In genomic region chr10:49540056-49540455, GRCh38 we compare ENCODE assay signal across 8 cellular contexts. TPM values are rescaled to one million over a fixed set of nuclear protein-coding genes. Genes with fewer than 3 reads are reported as not detected.
DNase-seq lines count a peak whose midpoint lies in the region; ATAC-seq, FAIRE-seq and TF ChIP-seq lines count a peak whose summit lies in the region.
"Not testable (repeated sequence)": the region's sequence is repeated elsewhere in the genome, so short reads cannot be mapped to it uniquely, and the experiment has no call there.

No MANE protein-coding gene starts in this region.

- not testable (repeated sequence) for H3K14ac ChIP-seq in H1 (ENCODE audit: insufficient read length)

- H2BK120ac ChIP-seq in H1 (replicated peaks; ENCODE audit: low read depth, low read length): not testable (repeated sequence)

- H3K9me2 ChIP-seq in HCT116 (ENCODE audit: insufficient read depth); neural cell (ENCODE audit: insufficient read depth, low read length): not testable (repeated sequence)

- not testable (repeated sequence) for H3K36me3 Mint-ChIP-seq in activated naive CD4-positive, alpha-beta T cell treated with anti-CD3 and anti-CD28 coated beads, Interleukin-2, amount 10 ng/mL, durations not matched to agents 7 days and 5 days; immature natural killer cell
- peaks cover 34% of the 10 kb centered on the region for H3K36me3 Mint-ChIP-seq in stimulated activated memory B cell treated with anti-CD40 and anti-IgM and Interleukin-4, amounts not matched to agents 10 μg/mL and 1 μg/mL and 100 μg/mL, for 72 hours

- not testable (repeated sequence) for ATAC-seq in HCT116; RWPE2 (ENCODE audit: low read depth); stimulated activated memory B cell treated with anti-CD40 and anti-IgM and Interleukin-4, amounts not matched to agents 10 μg/mL and 1 μg/mL and 100 μg/mL, for 72 hours

- H3K4me1 ChIP-seq in BLaER1 (peaks cover 29% of the 10 kb centered on the region), HCT116 (ENCODE audit: control insufficient read depth in 1 of 2, insufficient read depth in 2 of 2, low read length in 2 of 2) (peaks cover 10 to 22% of the 10 kb centered on the region in 2 experiments), RWPE2 (ENCODE audit: insufficient read depth, poor library complexity, severe bottlenecking) (peaks cover 27% of the 10 kb centered on the region), H1 (replicated peaks in 1 of 4; ENCODE audit: control insufficient read depth in 3 of 4, insufficient read depth in 4 of 4, low read length in 3 of 4) (peaks cover 3 to 12% (median 8%) of the 10 kb centered on the region in 4 experiments)

- not testable (repeated sequence) for DNase-seq in HCT116 (ENCODE audit: low read depth, low spot score); RWPE2 (ENCODE audit: low spot score); activated naive CD4-positive, alpha-beta T cell treated with anti-CD3 and anti-CD28 coated beads, Interleukin-2, amount 10 ng/mL, durations not matched to agents 7 days and 5 days; H1 (ENCODE audit: low read depth in 1 of 2, low spot score in 2 of 2); immature natural killer cell

- POLR2A ChIA-PET in HCT116 (lab: Charles Lee) (interaction anchor here (1.7 kb wide), 1 partner anchor 10 kb away, joined by 9 read pairs; no protein-coding TSS in a partner anchor), H1 (lab: Charles Lee; ENCODE audit: partially characterized antibody) (interaction anchor here (0.8 to 1.9 kb wide), 2 partner anchors 11 to 280 kb away, joined by 3 to 4 read pairs; no protein-coding TSS in a partner anchor)

- peak overlapping the region; percentile 91 for H3K27ac Mint-ChIP-seq in activated naive CD4-positive, alpha-beta T cell treated with anti-CD3 and anti-CD28 coated beads, Interleukin-2, amount 10 ng/mL, durations not matched to agents 7 days and 5 days
- peak overlapping the region in 3 of 6 donors; percentile 91 to 95 (median 94) for H3K27ac Mint-ChIP-seq in immature natural killer cell
- peak overlapping the region; percentile 99 for H3K27ac Mint-ChIP-seq in stimulated activated memory B cell treated with anti-CD40 and anti-IgM and Interleukin-4, amounts not matched to agents 10 μg/mL and 1 μg/mL and 100 μg/mL, for 72 hours

- not testable (repeated sequence) for H2AK5ac ChIP-seq in H1 (ENCODE audit: low read depth, low read length)

- not testable (repeated sequence) for H3K79me1 ChIP-seq in H1 (ENCODE audit: low read depth, low read length)

- not testable (repeated sequence) for H3K4me3 ChIP-seq in BLaER1; RWPE2 (ENCODE audit: severe bottlenecking)
- peak overlapping the region in 1 of 2 experiments; percentile 75; a peak in 1 of 4 replicates for H3K4me3 ChIP-seq in HCT116 (replicated peaks in 1 of 2; ENCODE audit: low read depth in 1 of 2, low read length in 2 of 2)
- peak overlapping the region in 3 of 4 experiments; percentile 66 to 81 (median 67); a peak in 6 of 8 replicates for H3K4me3 ChIP-seq in H1 (ENCODE audit: extremely low read depth in 1 of 4, insufficient read depth in 2 of 4, low read depth in 3 of 4, low read length in 4 of 4)
- H3K4me3 ChIP-seq in neural cell (ENCODE audit: low read length): peak overlapping the region; percentile 73

- H3K9me3 Mint-ChIP-seq in activated naive CD4-positive, alpha-beta T cell treated with anti-CD3 and anti-CD28 coated beads, Interleukin-2, amount 10 ng/mL, durations not matched to agents 7 days and 5 days; immature natural killer cell; stimulated activated memory B cell treated with anti-CD40 and anti-IgM and Interleukin-4, amounts not matched to agents 10 μg/mL and 1 μg/mL and 100 μg/mL, for 72 hours: not testable (repeated sequence)

- not testable (repeated sequence) for H2BK20ac ChIP-seq in H1 (ENCODE audit: low read length)

- H2BK12ac ChIP-seq in H1 (ENCODE audit: low read depth, low read length): peak overlapping the region; percentile 94; the same call in 1 of the 2 replicates

- H3K18ac ChIP-seq in H1 (ENCODE audit: extremely low read depth, low read length): not testable (repeated sequence)

- not testable (repeated sequence) for H2BK15ac ChIP-seq in H1 (ENCODE audit: low read length)

- peaks cover 37% of the 10 kb centered on the region for H3K4me1 Mint-ChIP-seq in activated naive CD4-positive, alpha-beta T cell treated with anti-CD3 and anti-CD28 coated beads, Interleukin-2, amount 10 ng/mL, durations not matched to agents 7 days and 5 days
- peaks cover 33 to 45% of the 10 kb centered on the region in 2 donors for H3K4me1 Mint-ChIP-seq in immature natural killer cell
- H3K4me1 Mint-ChIP-seq in stimulated activated memory B cell treated with anti-CD40 and anti-IgM and Interleukin-4, amounts not matched to agents 10 μg/mL and 1 μg/mL and 100 μg/mL, for 72 hours: peaks cover 45% of the 10 kb centered on the region

- FAIRE-seq in H1 (lab: Jason Lieb, UNC): not testable (repeated sequence)

- intact Hi-C loops in HCT116 (cut with micrococcal nuclease): not testable (repeated sequence)

- not testable (repeated sequence) for H4K5ac ChIP-seq in H1 (ENCODE audit: insufficient read length, low read depth, low read length)

- not testable (repeated sequence) for TF ChIP-seq RAD21 in HCT116 (IDR thresholded peaks at IDR 0.05; ENCODE audit: low read depth); H1 (IDR thresholded peaks at IDR 0.05 in 1 of 2, conservative IDR thresholded peaks at IDR 0.05 in 1 of 2; ENCODE audit: low read depth in 2 of 2, low read length in 2 of 2); neural cell (conservative IDR thresholded peaks at IDR 0.05)

- TF ChIP-seq POLR2A in HCT116 (IDR thresholded peaks at IDR 0.05; ENCODE audit: borderline replicate concordance, extremely low read depth, insufficient read depth, insufficient read length); H1 (IDR thresholded peaks at IDR 0.05; ENCODE audit: control extremely low read depth in 1 of 2, low read depth in 2 of 2, low read length in 2 of 2): not testable (repeated sequence)

- peaks cover 19% of the 10 kb centered on the region; the same call in 1 of the 2 replicates for H3K79me2 ChIP-seq in HCT116 (ENCODE audit: insufficient read depth, low read length)
- not testable (repeated sequence) for H3K79me2 ChIP-seq in H1 (ENCODE audit: control insufficient read depth in 1 of 2, insufficient read depth in 2 of 2, low read length in 2 of 2); neural cell (replicated peaks; ENCODE audit: insufficient read depth, low read length)

- H3K27me3 Mint-ChIP-seq in activated naive CD4-positive, alpha-beta T cell treated with anti-CD3 and anti-CD28 coated beads, Interleukin-2, amount 10 ng/mL, durations not matched to agents 7 days and 5 days: peaks cover 35% of the 10 kb centered on the region
- peaks cover 6 to 16% (median 10%) of the 10 kb centered on the region in 3 donors for H3K27me3 Mint-ChIP-seq in immature natural killer cell (ENCODE audit: low read depth in 3 of 3)
- H3K27me3 Mint-ChIP-seq in stimulated activated memory B cell treated with anti-CD40 and anti-IgM and Interleukin-4, amounts not matched to agents 10 μg/mL and 1 μg/mL and 100 μg/mL, for 72 hours: peaks cover 11% of the 10 kb centered on the region

- H3K4ac ChIP-seq in H1 (replicated peaks; ENCODE audit: insufficient read length, low read depth, low read length): not testable (repeated sequence)

- H3K36me3 ChIP-seq in BLaER1; HCT116 (ENCODE audit: control insufficient read depth in 1 of 2, insufficient read depth in 2 of 2, low read length in 2 of 2); H1 (ENCODE audit: control insufficient read depth in 2 of 4, insufficient read depth in 4 of 4, low read length in 3 of 4); neural cell (ENCODE audit: insufficient read depth, low read length): not testable (repeated sequence)
- peaks cover 26% of the 10 kb centered on the region for H3K36me3 ChIP-seq in RWPE2 (ENCODE audit: low read depth)

- peaks cover 15% of the 10 kb centered on the region for H3K23me2 ChIP-seq in H1 (ENCODE audit: low read depth, low read length)

- H3F3A ChIP-seq in neural cell (ENCODE audit: insufficient read depth, low read length, poor library complexity, severe bottlenecking): not testable (repeated sequence)

- H2BK5ac ChIP-seq in H1 (ENCODE audit: low read depth, low read length): not testable (repeated sequence)

- RAD21 ChIA-PET in HCT116 (lab: Charles Lee; ENCODE audit: low non-redundant PET in 1 of 2, low total read pairs in 2 of 2, uncharacterized antibody in 2 of 2, unreplicated experiment in 2 of 2): not testable (repeated sequence)

- H3K9ac ChIP-seq in BLaER1; HCT116 (ENCODE audit: low read length); H1 (replicated peaks in 1 of 4; ENCODE audit: extremely low read depth in 1 of 4, low read depth in 3 of 4, low read length in 3 of 4); neural cell (ENCODE audit: low read length): not testable (repeated sequence)

- CTCF ChIA-PET in HCT116 (lab: Charles Lee): not testable (repeated sequence)
- CTCF ChIA-PET in activated naive CD4-positive, alpha-beta T cell treated with anti-CD3 and anti-CD28 coated beads, Interleukin-2, amount 10 ng/mL, durations not matched to agents 7 days and 5 days (lab: Charles Lee): interaction anchor here (1.7 to 1.8 kb wide), 2 partner anchors 8 to 20 kb away, joined by 4 to 6 read pairs; no protein-coding TSS in a partner anchor
- CTCF ChIA-PET in H1 (lab: Charles Lee; ENCODE audit: partially characterized antibody): interaction anchor here (1.2 to 2.4 kb wide), 4 partner anchors 8 to 143 kb away, joined by 3 to 7 read pairs (median 4); no protein-coding TSS in a partner anchor

- WGBS in H1 (ENCODE audit: extremely low coverage in 1 of 2, insufficient coverage in 1 of 2, insufficient read length in 1 of 2, insufficient replicate concordance in 2 of 2, low coverage in 1 of 2, low lambda C conversion rate in 2 of 2, missing lambda C conversion rate in 1 of 2), 2 experiments: 65% methylated on average over 12 of the region's 15 CpGs; no CpG with 5 or more reads in 1 of the 2 experiments

- peak overlapping the region; percentile 94 for H3K4me2 ChIP-seq in BLaER1
- H3K4me2 ChIP-seq in HCT116 (ENCODE audit: low read length): peak overlapping the region; percentile 98
- peak overlapping the region; percentile 91 to 100 for H3K4me2 ChIP-seq in H1 (ENCODE audit: insufficient read depth in 1 of 2, low read depth in 2 of 2, low read length in 2 of 2)
- not testable (repeated sequence) for H3K4me2 ChIP-seq in neural cell (ENCODE audit: low read length)

- not testable (repeated sequence) for TF ChIP-seq EP300 in H1 (IDR thresholded peaks at IDR 0.05; ENCODE audit: borderline replicate concordance in 1 of 2, low read depth in 2 of 2, low read length in 2 of 2); neural cell (conservative IDR thresholded peaks at IDR 0.05; ENCODE audit: poor library complexity, severe bottlenecking)

- not testable (repeated sequence) for H4K20me1 ChIP-seq in BLaER1; HCT116 (ENCODE audit: insufficient read depth); H1 (replicated peaks in 1 of 2; ENCODE audit: control insufficient read depth in 1 of 2, insufficient read depth in 2 of 2, low read length in 2 of 2); neural cell (ENCODE audit: insufficient read depth)

- not testable (repeated sequence) for TF ChIP-seq CTCF in HCT116 (IDR thresholded peaks at IDR 0.05 in 2 of 3, conservative IDR thresholded peaks at IDR 0.05 in 1 of 3; ENCODE audit: borderline replicate concordance in 1 of 3, insufficient read depth in 1 of 3, low read depth in 2 of 3, low read length in 2 of 3); RWPE2 (IDR thresholded peaks at IDR 0.05; ENCODE audit: poor library complexity, severe bottlenecking); H1 (IDR thresholded peaks at IDR 0.05; ENCODE audit: control extremely low read depth in 1 of 3, insufficient read depth in 1 of 3, low read depth in 1 of 3, low read length in 3 of 3); neural cell (IDR thresholded peaks at IDR 0.05; ENCODE audit: poor library complexity, severe bottlenecking)

- H3K9me3 ChIP-seq in BLaER1: peaks cover 13% of the 10 kb centered on the region
- H3K9me3 ChIP-seq in HCT116 (ENCODE audit: control insufficient read depth in 1 of 2, insufficient read depth in 1 of 2, low read depth in 1 of 2, low read length in 2 of 2); RWPE2 (ENCODE audit: severe bottlenecking); H1 (ENCODE audit: insufficient read depth in 2 of 2, low read depth in 1 of 2, low read length in 1 of 2); neural cell (ENCODE audit: low read length): not testable (repeated sequence)

- H3K27me3 ChIP-seq in BLaER1; HCT116 (ENCODE audit: insufficient read depth, low read length); RWPE2 (ENCODE audit: insufficient read depth, poor library complexity, severe bottlenecking); neural cell (ENCODE audit: insufficient read depth, low read depth, low read length): not testable (repeated sequence)
- peaks cover 0 to 10% (median 6%) of the 10 kb centered on the region in 4 experiments; a peak in 5 of 7 replicates for H3K27me3 ChIP-seq in H1 (replicated peaks in 1 of 4; ENCODE audit: control insufficient read depth in 3 of 4, extremely low read depth in 1 of 4, insufficient read depth in 3 of 4, low read length in 3 of 4)

- not testable (repeated sequence) for BruUV-seq in HCT116 (replicated peaks; lab: Mats Ljungman, UMichigan)

- peak overlapping the region; percentile 81 for H3K4me3 Mint-ChIP-seq in activated naive CD4-positive, alpha-beta T cell treated with anti-CD3 and anti-CD28 coated beads, Interleukin-2, amount 10 ng/mL, durations not matched to agents 7 days and 5 days
- H3K4me3 Mint-ChIP-seq in immature natural killer cell: peak overlapping the region in 4 of 5 donors; percentile 86 to 97 (median 94)
- H3K4me3 Mint-ChIP-seq in stimulated activated memory B cell treated with anti-CD40 and anti-IgM and Interleukin-4, amounts not matched to agents 10 μg/mL and 1 μg/mL and 100 μg/mL, for 72 hours: peak overlapping the region; percentile 87

- H3K56ac ChIP-seq in H1 (replicated peaks; ENCODE audit: insufficient read length, low read depth, low read length): not testable (repeated sequence)

- H4K91ac ChIP-seq in H1 (replicated peaks; ENCODE audit: insufficient read length, low read length): not testable (repeated sequence)

- H3K23ac ChIP-seq in H1 (ENCODE audit: insufficient read length): not testable (repeated sequence)

- H2AFZ ChIP-seq in HCT116 (ENCODE audit: low read depth, low read length, poor library complexity, severe bottlenecking); neural cell (ENCODE audit: low read depth, low read length): not testable (repeated sequence)
- peak overlapping the region; percentile 99; the same call in 1 of the 2 replicates for H2AFZ ChIP-seq in H1 (ENCODE audit: low read length)

- not testable (repeated sequence) for H4K8ac ChIP-seq in H1 (ENCODE audit: extremely low read depth, insufficient read depth, low read length)

- H3K27ac ChIP-seq in BLaER1; HCT116 (ENCODE audit: low read depth, low read length); H1 (ENCODE audit: low read depth, low read length); neural cell (ENCODE audit: low read length): not testable (repeated sequence)
- peak overlapping the region; percentile 82 for H3K27ac ChIP-seq in RWPE2 (ENCODE audit: poor library complexity, severe bottlenecking)

RNA-seq across cellular contexts. Expression of gene ERCC6, which starts 1.1 kb away (rescaled TPM):
- 16.4 TPM for total RNA-seq in HCT116 (2021; ENCODE audit: unreplicated experiment)
- polyA plus RNA-seq in HCT116 (2012): 5.8 and 9.2 TPM in 2 replicates
- total RNA-seq in H1 (2021; fragmentation: NEBNext Ultra II Directional; extraction: Animal tissue kit (Norgen Biotek cat#: 25700)): 11.9 and 15.8 TPM in 2 replicates
- polyA plus RNA-seq in H1 (2011; rRNA removed): 3.9 and 4.1 TPM in 2 replicates
- polyA plus RNA-seq in H1 (2011; cell fraction: cytosol; rRNA removed): 4.2 TPM
- 11.3 TPM for polyA plus RNA-seq in H1 (2011; cell fraction: nucleus; rRNA removed)
- polyA plus RNA-seq in H1 (2012, experiment 1 of 2): 3.6 to 5.8 TPM (median 4.4 TPM) in 4 replicates
- 0.16 TPM for polyA plus RNA-seq in H1 (2012, experiment 2 of 2)
- 3.1 TPM for polyA plus RNA-seq in H1 (2013, experiment 1 of 2)
- 2.6 TPM for polyA plus RNA-seq in H1 (2013, experiment 2 of 2)
- 40.8 and 41.5 TPM in 2 replicates for polyA minus RNA-seq in H1 (2011; rRNA and poly(A)+ RNA removed)
- polyA minus RNA-seq in H1 (2011; cell fraction: cytosol; rRNA and poly(A)+ RNA removed): 6.8 TPM
- polyA minus RNA-seq in H1 (2011; cell fraction: nucleus; rRNA and poly(A)+ RNA removed): 24.9 TPM
- 10 to 100 TPM in 1 of 3 donors, 1 to 10 TPM in 2; 5.2 to 14.6 (median 9.1) TPM for polyA plus RNA-seq in immature natural killer cell
- polyA plus RNA-seq in neural cell: 13.9 and 16.8 TPM in 2 replicates
- polyA minus RNA-seq in neural cell: 58.4 and 63.1 TPM in 2 replicates
